In genomic region chr5:170382790-170383189, GRCh38 we compare ENCODE assay signal across 20 cellular contexts. TPM values are rescaled to one million over a fixed set of nuclear protein-coding genes. Genes with fewer than 3 reads are reported as not detected.
DNase-seq lines count a peak whose midpoint lies in the region; ATAC-seq, FAIRE-seq and TF ChIP-seq lines count a peak whose summit lies in the region.
"Had no signal": no experiment of that assay in that cellular context is flagged by ENCODE, and none has a peak within 500 bp of the region (broad histone marks: within the 10 kb centered on the region; RNA-seq: fewer than 3 reads in every experiment).

No MANE protein-coding gene starts in this region.

- H3K79me1 ChIP-seq in IMR-90 (ENCODE audit: low read depth in 1 of 2, low read length in 2 of 2): no peaks in the 10 kb centered on the region

- no peak for TF ChIP-seq EP300 in gastroesophageal sphincter (IDR thresholded peaks at IDR 0.05)

- H3K4me3 ChIP-seq in IMR-90 (ENCODE audit: insufficient read depth, low read depth, low read length) (no peak overlapping the region), gastroesophageal sphincter (no peak overlapping the region)
- H3K4me3 ChIP-seq: K562 had no signal

- no peak for TF ChIP-seq RAD21 in IMR-90 (IDR thresholded peaks at IDR 0.05; ENCODE audit: low read length)

- no peak overlapping the region for H3K56ac ChIP-seq in IMR-90 (ENCODE audit: extremely low read depth, insufficient read depth, low read length)

- H2BK15ac ChIP-seq in IMR-90 (ENCODE audit: low read depth, low read length): no peak overlapping the region

- peak overlapping the region; percentile 65 for H2AK9ac ChIP-seq in IMR-90 (replicated peaks; ENCODE audit: low read depth, low read length, poor library complexity)

- H3K27me3 ChIP-seq in IMR-90 (ENCODE audit: control insufficient read depth, insufficient read depth, low read length) (no peaks in the 10 kb centered on the region; the same call in 1 of the 2 replicates), gastroesophageal sphincter (no peaks in the 10 kb centered on the region)

- 0% methylated on average over 1 of the region's 2 CpGs; no CpG with 5 or more reads in 1 of the 2 experiments for WGBS in IMR-90 (ENCODE audit: extremely low coverage in 2 of 2, insufficient read length in 1 of 2), 2 experiments
- WGBS in gastroesophageal sphincter (ENCODE audit: low coverage in 1 of 2), 2 donors: 85% methylated on average over 1 of the region's 2 CpGs; no CpG with 5 or more reads in 1 of the 2 donors

- no peak for TF ChIP-seq CTCF in IMR-90 (conservative IDR thresholded peaks at IDR 0.05; ENCODE audit: low read depth, low read length)
- no peak for TF ChIP-seq CTCF in gastroesophageal sphincter (IDR thresholded peaks at IDR 0.05)

- H3K9ac ChIP-seq in IMR-90 (ENCODE audit: low read depth, low read length): no peak overlapping the region

- H3K36me3 ChIP-seq in IMR-90 (ENCODE audit: control insufficient read depth, insufficient read depth, low read length) (no peaks in the 10 kb centered on the region), gastroesophageal sphincter (peaks cover 0 to 71% of the 10 kb centered on the region in 2 donors)

- no peak overlapping the region for H2AFZ ChIP-seq in IMR-90 (replicated peaks; ENCODE audit: low read length, poor library complexity)

- POLR2A ChIA-PET in IMR-90 (lab: Charles Lee; ENCODE audit: unreplicated experiment): no interaction called here

- FAIRE-seq in HTR-8/SVneo (lab: Jason Lieb, UNC): no peak
- FAIRE-seq: GM18507, K562 had no signal

- no peak overlapping the region for H3K4me2 ChIP-seq in IMR-90 (ENCODE audit: low read depth, low read length)

- in situ Hi-C loops in IMR-90 (cut with MboI; ENCODE audit: low sequenced_read_pairs): no loop called here

- CTCF ChIA-PET in IMR-90 (lab: Yijun Ruan, JAX): no interaction called here

- H3K9me1 ChIP-seq in IMR-90 (ENCODE audit: insufficient read depth, low read length): no peaks in the 10 kb centered on the region

- intact Hi-C loops in IMR-90 (cut with micrococcal nuclease) (no loop called here), Right ventricle myocardium superior (cut with DNase I) (no loop called here)

- H3K9me3 ChIP-seq in IMR-90 (ENCODE audit: control insufficient read depth, insufficient read depth, low read length) (no peaks in the 10 kb centered on the region), gastroesophageal sphincter (no peaks in the 10 kb centered on the region)

- BruUV-seq in IMR-90 (replicated peaks; lab: Mats Ljungman, UMichigan): no TSS peak

- H4K20me1 ChIP-seq in IMR-90 (ENCODE audit: insufficient read depth, low read length): no peaks in the 10 kb centered on the region

- H3K14ac ChIP-seq in IMR-90 (replicated peaks; ENCODE audit: low read depth, low read length): no peak overlapping the region

- H3K4me1 ChIP-seq in IMR-90 (ENCODE audit: control insufficient read depth, insufficient read depth, low read length) (no peaks in the 10 kb centered on the region), gastroesophageal sphincter (peaks cover 0 to 81% (median 3%) of the 10 kb centered on the region in 3 donors)

- H3K4ac ChIP-seq in IMR-90 (ENCODE audit: low read depth, low read length): no peak overlapping the region

- no peak for TF ChIP-seq POLR2A in IMR-90 (IDR thresholded peaks at IDR 0.05; ENCODE audit: low read depth, low read length)
- TF ChIP-seq POLR2A in gastroesophageal sphincter (IDR thresholded peaks at IDR 0.05): no peak

- H2AK5ac ChIP-seq in IMR-90 (ENCODE audit: low read depth, low read length): no peak overlapping the region

- H2BK120ac ChIP-seq in IMR-90 (ENCODE audit: low read depth, low read length): no peak overlapping the region

- no peak overlapping the region for H2BK5ac ChIP-seq in IMR-90 (ENCODE audit: low read depth, low read length, poor library complexity, severe bottlenecking)

- H4K5ac ChIP-seq in IMR-90 (ENCODE audit: low read depth, low read length): no peak overlapping the region

- H3K23ac ChIP-seq in IMR-90 (ENCODE audit: low read depth, low read length): no peak overlapping the region

- H2BK20ac ChIP-seq in IMR-90 (ENCODE audit: low read depth, low read length): no peak overlapping the region

- H4K91ac ChIP-seq in IMR-90 (ENCODE audit: insufficient read depth, low read depth, low read length): no peak overlapping the region

- dilution Hi-C loops in IMR-90 (cut with HindIII; ENCODE audit: low sequenced_read_pairs, unreplicated experiment): no loop called here

- no peak overlapping the region for H4K8ac ChIP-seq in IMR-90 (ENCODE audit: low read depth in 2 of 2, low read length in 2 of 2)

- ATAC-seq in IMR-90 (ENCODE audit: low read depth) (no peak), gastroesophageal sphincter (no peak), Right ventricle myocardium superior (ENCODE audit: poor library complexity) (no peak)
- ATAC-seq: K562 had no signal

- peak; percentile 4 for DNase-seq in DMS79 treated with DMSO at 0.1 percent for 48 hours (lab: John Stamatoyannopoulos, UW)
- no peak for DNase-seq in IMR-90
- no peak for DNase-seq in Right ventricle myocardium superior
- no peak for DNase-seq in NCI-H1694 treated with DMSO at 0.1 percent for 48 hours (lab: John Stamatoyannopoulos, UW)
- DNase-seq in HTR-8/SVneo (ENCODE audit: insufficient read length, low spot score): no peak
- DNase-seq: C1 segment of cervical spinal cord; CD4-positive, CD25-positive, alpha-beta regulatory T cell; CD8-positive, alpha-beta memory T cell; COR-L47; DMS 273 treated with DMSO at 0.1 percent for 48 hours; DMS53; GDM1; GOT3; H9 had no signal

- H3K18ac ChIP-seq in IMR-90 (ENCODE audit: low read depth, low read length): no peak overlapping the region

- H3K27ac ChIP-seq in IMR-90 (ENCODE audit: insufficient read depth, low read length) (no peak overlapping the region), gastroesophageal sphincter (peak overlapping the region in 3 of 4 donors; percentile 64 to 93 (median 92))

TF ChIP-seq in IMR-90, 13 proteins besides CTCF, POLR2A, EP300 and RAD21:
- TF ChIP-seq MAZ (IDR thresholded peaks at IDR 0.05; ENCODE audit: borderline replicate concordance, low read depth, low read length): no peak
- TF ChIP-seq ELK1 (IDR thresholded peaks at IDR 0.05; ENCODE audit: borderline replicate concordance, low read depth, low read length): no peak
- no peak for TF ChIP-seq CHD1 (IDR thresholded peaks at IDR 0.05; ENCODE audit: low read depth, low read length)
- TF ChIP-seq SMC3 (IDR thresholded peaks at IDR 0.05; ENCODE audit: low read depth, low read length): no peak
- no peak for TF ChIP-seq MAFK (IDR thresholded peaks at IDR 0.05; ENCODE audit: low read depth, low read length)
- no peak for TF ChIP-seq RFX5 (IDR thresholded peaks at IDR 0.05; ENCODE audit: low read depth, low read length)
- TF ChIP-seq FOS (IDR thresholded peaks at IDR 0.05; ENCODE audit: low read depth, low read length): no peak

RNA-seq across cellular contexts. Expression of gene KCNMB1, which starts 6.4 kb away (rescaled TPM):
- total RNA-seq in IMR-90 (2012; rRNA removed) (not detected in 2 replicates), gastroesophageal sphincter (10 to 100 TPM; 38.0 to 78.3 (median 66.6) TPM), Right ventricle myocardium superior (0.65 TPM)
- not detected in 2 replicates for polyA plus RNA-seq in IMR-90 (2012; rRNA removed)
- not detected in 2 replicates for polyA plus RNA-seq in IMR-90 (2012; cell fraction: cytosol; rRNA removed)
- not detected in 2 replicates for polyA plus RNA-seq in IMR-90 (2012; cell fraction: nucleus; rRNA removed; ENCODE audit: low replicate concordance)
- total RNA-seq: A172; B cell; CD8-positive, alpha-beta memory T cell; HT-29; K562 had no signal
- polyA plus RNA-seq: CD8-positive, alpha-beta memory T cell; K562 had no signal

Comparison
In these comparisons a context has a peak if more than half of its experiments do, and no peak if none do; other contexts are left out.
1. RNA of gene KCNMB1, which starts 6.4 kb away (total RNA-seq): 38.0 to 78.3 TPM in gastroesophageal sphincter; 0.65 TPM in Right ventricle myocardium superior (single experiment) and not detected in IMR-90; every median in the first group is over 10 times any median in the second.